ENCODE assay signal across 8 cellular contexts in genomic region chr3:99172736-99173657, GRCh38.
DNase-seq lines count a peak whose midpoint lies in the region; ATAC-seq and TF ChIP-seq lines count a peak whose summit lies in the region.
"Had no signal": no experiment of that assay in that cellular context is flagged by ENCODE, and none has a peak within 500 bp of the region (broad histone marks: within the 10 kb centered on the region; RNA-seq: fewer than 3 reads in every experiment).

No MANE protein-coding gene starts in this region.

- H3K4me2 ChIP-seq in DOHH2 (ENCODE audit: low read length): no peak overlapping the region

- no peaks in the 10 kb centered on the region for H3K9me3 ChIP-seq in DOHH2 (ENCODE audit: control insufficient read depth, insufficient read depth, low read length)

- H4K20me1 ChIP-seq in DOHH2 (ENCODE audit: control insufficient read depth, insufficient read depth, low read depth, low read length): no peaks in the 10 kb centered on the region

- no peaks in the 10 kb centered on the region for H3K9me2 ChIP-seq in DOHH2 (replicated peaks; ENCODE audit: control insufficient read depth, low read length)

- H3K79me2 ChIP-seq in DOHH2 (ENCODE audit: control insufficient read depth, low read length): no peaks in the 10 kb centered on the region

- no peaks in the 10 kb centered on the region for H3F3A ChIP-seq in DOHH2 (ENCODE audit: control insufficient read depth, insufficient read depth)

- ATAC-seq in GM19397 (IDR thresholded peaks at IDR 0.05; ENCODE audit: unreplicated experiment) (peak; percentile 73), GM18873 (IDR thresholded peaks at IDR 0.05; ENCODE audit: low FRiP score, unreplicated experiment) (no peak)
- ATAC-seq: activated naive CD4-positive, alpha-beta T cell treated with anti-CD3 and anti-CD28 coated beads, Interleukin-2, amount 50 U/mL, for 72 hours had no signal

- H3K27me3 ChIP-seq in DOHH2 (ENCODE audit: control insufficient read depth, low read length): no peaks in the 10 kb centered on the region

- H3K36me3 ChIP-seq in DOHH2 (ENCODE audit: control insufficient read depth, low read length): no peaks in the 10 kb centered on the region

- H3K27ac ChIP-seq in DOHH2 (ENCODE audit: low read depth, low read length): no peak overlapping the region

- H3K4me1 ChIP-seq in DOHH2 (ENCODE audit: control insufficient read depth, low read length): no peaks in the 10 kb centered on the region

- DNase-seq in HT1080 (ENCODE audit: low read depth): peak; percentile 68
- peak; percentile 77 for DNase-seq in RKO (ENCODE audit: low spot score)
- peak; percentile 64 for DNase-seq in ecto neural progenitor cell (ENCODE audit: low spot score)
- DNase-seq in midbrain (lab: John Stamatoyannopoulos, UW): peak; percentile 13

- TF ChIP-seq CTCF in DOHH2 (IDR thresholded peaks at IDR 0.05; ENCODE audit: low read depth, low read length, poor library complexity, severe bottlenecking): peak; percentile 82

- no peak overlapping the region for H3K4me3 ChIP-seq in DOHH2 (ENCODE audit: low read length)

Comparison
In these comparisons a context has a peak if more than half of its experiments do, and no peak if none do; other contexts are left out.
1. DNase-seq: peak in every context shown above with its lines; median percentile 77 in RKO; 68 in HT1080; 64 in ecto neural progenitor cell; 13 in midbrain.